ENCODE assay signal across 14 cellular contexts in genomic region chr1:221727146-221728036, GRCh38. TPM values are rescaled to one million over a fixed set of nuclear protein-coding genes. Genes with fewer than 3 reads are reported as not detected.
A peak's percentile ranks its signal among the peaks of the same experiment; 100 is the strongest.
DNase-seq lines count a peak whose midpoint lies in the region; ATAC-seq, FAIRE-seq and TF ChIP-seq lines count a peak whose summit lies in the region.
"Had no signal": no experiment of that assay in that cellular context is flagged by ENCODE, and none has a peak within 500 bp of the region (broad histone marks: within the 10 kb centered on the region; RNA-seq: fewer than 3 reads in every experiment).

No MANE protein-coding gene starts in this region.

- no peak for TF ChIP-seq POLR2A in GM12891 (IDR thresholded peaks at IDR 0.05; ENCODE audit: low read depth, low read length)

- no peak overlapping the region for H3K27ac ChIP-seq in osteoblast (ENCODE audit: low read depth, low read length)
- H3K27ac ChIP-seq: body of pancreas had no signal

- peak; percentile 75 for FAIRE-seq in GM12891 (lab: Jason Lieb, UNC)
- FAIRE-seq: endometrium had no signal

- H3K4me2 ChIP-seq in osteoblast (ENCODE audit: insufficient read depth, low read length) = no peak overlapping the region

- peak; percentile 30 for ATAC-seq in HG03442 (IDR thresholded peaks at IDR 0.05; ENCODE audit: unreplicated experiment)
- ATAC-seq: body of pancreas, left colon, PC-3 had no signal

- H4K20me1 ChIP-seq in osteoblast (ENCODE audit: insufficient read depth, low read length) = no peaks in the 10 kb centered on the region

- no peaks in the 10 kb centered on the region for H3K27me3 Mint-ChIP-seq in activated naive CD8-positive, alpha-beta T cell

- peak overlapping the region; percentile 41 for H3K27ac Mint-ChIP-seq in activated naive CD8-positive, alpha-beta T cell

- no peak overlapping the region for H3K4me3 ChIP-seq in osteoblast (ENCODE audit: insufficient read depth, low read length)
- H3K4me3 ChIP-seq: body of pancreas, testis had no signal

- no peaks in the 10 kb centered on the region for H3K27me3 ChIP-seq in osteoblast (ENCODE audit: insufficient read depth, low read length)
- H3K27me3 ChIP-seq: body of pancreas, testis had no signal

- peaks cover 5% of the 10 kb centered on the region for H3K9me3 Mint-ChIP-seq in activated naive CD8-positive, alpha-beta T cell (ENCODE audit: low read depth)

- DNase-seq in GM12891 (ENCODE audit: insufficient read length, low spot score) = no peak
- peak; percentile 36 for DNase-seq in renal cortical epithelial cell (ENCODE audit: low read depth)
- no peak for DNase-seq in OCI-M2 (lab: John Stamatoyannopoulos, UW; ENCODE audit: unreplicated experiment)
- no peak for DNase-seq in osteoblast (ENCODE audit: insufficient read length, low spot score, missing footprints)
- DNase-seq in NCI-H1105 (lab: John Stamatoyannopoulos, UW) = no peak
- DNase-seq: body of pancreas, Caco-2, left colon, PC-3, testis had no signal

- peak overlapping the region; percentile 48 for H3K4me3 Mint-ChIP-seq in activated naive CD8-positive, alpha-beta T cell
- H3K4me3 Mint-ChIP-seq: neural crest cell had no signal

- peaks cover 65% of the 10 kb centered on the region for H3K4me1 Mint-ChIP-seq in activated naive CD8-positive, alpha-beta T cell (ENCODE audit: low read depth)
- H3K4me1 Mint-ChIP-seq: neural crest cell had no signal

- H3K36me3 Mint-ChIP-seq in activated naive CD8-positive, alpha-beta T cell = peaks cover 27% of the 10 kb centered on the region

- H3K79me2 ChIP-seq in osteoblast (ENCODE audit: insufficient read depth, low read length) = peaks cover 79% of the 10 kb centered on the region

- H3K4me1 ChIP-seq in osteoblast (ENCODE audit: insufficient read depth, low read length) = peaks cover 46% of the 10 kb centered on the region
- H3K4me1 ChIP-seq: Caco-2, testis had no signal

- no peak overlapping the region for H2AFZ ChIP-seq in osteoblast (ENCODE audit: low read length)

- no peak for TF ChIP-seq CTCF in osteoblast (IDR thresholded peaks at IDR 0.05; ENCODE audit: extremely low read depth, low read depth, low read length)

- H3K9me3 ChIP-seq in osteoblast (ENCODE audit: low read depth, low read length) = no peaks in the 10 kb centered on the region
- H3K9me3 ChIP-seq: body of pancreas, Caco-2, testis had no signal

- no peaks in the 10 kb centered on the region for H3K36me3 ChIP-seq in osteoblast (ENCODE audit: insufficient read depth, low read length)

TF ChIP-seq in GM12891, 5 proteins besides CTCF, POLR2A, EP300 and RAD21:
- TF ChIP-seq POU2F2 (IDR thresholded peaks at IDR 0.05; ENCODE audit: low read depth, low read length) = no peak
- TF ChIP-seq TAF1 (IDR thresholded peaks at IDR 0.05; ENCODE audit: low read depth, low read length) = no peak
- no peak for TF ChIP-seq SPI1 (IDR thresholded peaks at IDR 0.05; ENCODE audit: low read depth, low read length)
- TF ChIP-seq POLR2AphosphoS5 (IDR thresholded peaks at IDR 0.05; ENCODE audit: low read depth, low read length) = no peak
- TF ChIP-seq PAX5 (IDR thresholded peaks at IDR 0.05; ENCODE audit: insufficient read depth, low read length, severe bottlenecking) = no peak
TF ChIP-seq in GM12891: peak in this region for 0.

RNA-seq across cellular contexts. Expression of gene DUSP10, which starts 14.5 kb away (rescaled TPM):
- polyA plus RNA-seq in GM12891 (2012; ENCODE audit: low read depth, missing spikeins) = 21.9 TPM
- 14.1 and 108 TPM in 2 replicates for total RNA-seq in renal cortical epithelial cell
- 62.2 and 69.5 TPM in 2 replicates for total RNA-seq in osteoblast
